Comparison of ENCODE assay signal across 2 cellular contexts in genomic region chr4:26866203-26866602, GRCh38.
TF ChIP-seq lines count a peak whose summit lies in the region.

No MANE protein-coding gene starts in this region.

TF ChIP-seq in GM12891, 5 proteins besides CTCF, POLR2A, EP300 and RAD21:
- TF ChIP-seq POU2F2 (IDR thresholded peaks at IDR 0.05; ENCODE audit: low read depth, low read length) = no peak
- TF ChIP-seq POLR2AphosphoS5 (IDR thresholded peaks at IDR 0.05; ENCODE audit: low read depth, low read length) = no peak
- TF ChIP-seq PAX5 (IDR thresholded peaks at IDR 0.05; ENCODE audit: insufficient read depth, low read length, severe bottlenecking) = no peak
- TF ChIP-seq SPI1 (IDR thresholded peaks at IDR 0.05; ENCODE audit: low read depth, low read length) = no peak
- no peak for TF ChIP-seq TAF1 (IDR thresholded peaks at IDR 0.05; ENCODE audit: low read depth, low read length)

TF ChIP-seq in GM12878, 131 proteins besides CTCF, POLR2A, EP300 and RAD21:
- TF ChIP-seq ZNF24 (IDR thresholded peaks at IDR 0.05) (no peak), BCL11A (IDR thresholded peaks at IDR 0.05; ENCODE audit: low read depth, low read length) (no peak), ATF2 (IDR thresholded peaks at IDR 0.05; ENCODE audit: low read length) (no peak), CREM (IDR thresholded peaks at IDR 0.05; ENCODE audit: low read depth) (no peak), HSF1 (IDR thresholded peaks at IDR 0.05; ENCODE audit: low read depth, low read length) (no peak), POU2F2 (IDR thresholded peaks at IDR 0.05; ENCODE audit: borderline replicate concordance, low read depth, low read length) (no peak), PAX8 (IDR thresholded peaks at IDR 0.05) (no peak), GATAD2B (conservative IDR thresholded peaks at IDR 0.05; ENCODE audit: low read depth) (no peak), MYB (IDR thresholded peaks at IDR 0.05; ENCODE audit: borderline replicate concordance, low read depth, low read length) (no peak), SKIL (IDR thresholded peaks at IDR 0.05; ENCODE audit: low read depth, poor library complexity, severe bottlenecking) (no peak), NFYA (IDR thresholded peaks at IDR 0.05; ENCODE audit: borderline replicate concordance, low read depth, low read length) (no peak), LARP7 (IDR thresholded peaks at IDR 0.05) (no peak), RB1 (IDR thresholded peaks at IDR 0.05; ENCODE audit: borderline replicate concordance) (no peak), ASH2L (IDR thresholded peaks at IDR 0.05; ENCODE audit: borderline replicate concordance, low read depth) (no peak), POLR2AphosphoS2 (IDR thresholded peaks at IDR 0.05; ENCODE audit: low read depth, low read length) (no peak), POLR2AphosphoS5 (IDR thresholded peaks at IDR 0.05; ENCODE audit: low read length) (no peak)
